25 cellular contexts compared by ENCODE assay signal in genomic region chr13:28548872-28549271, GRCh38. TPM values are rescaled to one million over a fixed set of nuclear protein-coding genes. Genes with fewer than 3 reads are reported as not detected.
A peak's percentile ranks its signal among the peaks of the same experiment; 100 is the strongest.
DNase-seq lines count a peak whose midpoint lies in the region; ATAC-seq and TF ChIP-seq lines count a peak whose summit lies in the region.
"Had no signal": no experiment of that assay in that cellular context is flagged by ENCODE, and none has a peak within 500 bp of the region (broad histone marks: within the 10 kb centered on the region; RNA-seq: fewer than 3 reads in every experiment).

No MANE protein-coding gene starts in this region.

- CTCF ChIA-PET in IMR-90 (lab: Yijun Ruan, JAX) = interaction anchor here (1.3 kb wide), 1 partner anchor 87 kb away, joined by 6 read pairs; no protein-coding TSS in a partner anchor

- TF ChIP-seq POLR2A in IMR-90 (IDR thresholded peaks at IDR 0.05; ENCODE audit: low read depth, low read length) = no peak
- TF ChIP-seq POLR2A in body of pancreas (IDR thresholded peaks at IDR 0.05) = no peak

- intact Hi-C loops in IMR-90 (cut with micrococcal nuclease) (no loop called here), aorta (cut with DNase I) (no loop called here), body of pancreas (cut with DNase I) (no loop called here)

- BruUV-seq in IMR-90 (replicated peaks; lab: Mats Ljungman, UMichigan) = no TSS peak

- no peak overlapping the region for H3K4me3 ChIP-seq in IMR-90 (ENCODE audit: insufficient read depth, low read depth, low read length)
- no peak overlapping the region for H3K4me3 ChIP-seq in choroid plexus epithelial cell (ENCODE audit: low read depth, low read length)
- H3K4me3 ChIP-seq in aorta (ENCODE audit: low read length in 2 of 2) = no peak overlapping the region
- H3K4me3 ChIP-seq in body of pancreas = no peak overlapping the region
- H3K4me3 ChIP-seq: dorsolateral prefrontal cortex, HAP-1, Peyer's patch, SJSA1, smooth muscle cell had no signal

- TF ChIP-seq RAD21 in IMR-90 (IDR thresholded peaks at IDR 0.05; ENCODE audit: low read length) = peak; percentile 29; the same call in 1 of the 2 replicates

- H2AFZ ChIP-seq in IMR-90 (replicated peaks; ENCODE audit: low read length, poor library complexity) = no peak overlapping the region

- H4K91ac ChIP-seq in IMR-90 (ENCODE audit: insufficient read depth, low read depth, low read length) = no peak overlapping the region

- no CpG with 5 or more reads among the region's 2 CpGs for WGBS in IMR-90 (ENCODE audit: extremely low coverage in 2 of 2, insufficient read length in 1 of 2), 2 experiments
- 62 to 74% methylated on average over 2 of the region's 2 CpGs for WGBS in aorta, 2 donors
- WGBS in body of pancreas, 2 donors = 39 to 51% methylated on average over 2 of the region's 2 CpGs

- dilution Hi-C loops in IMR-90 (cut with HindIII; ENCODE audit: low sequenced_read_pairs, unreplicated experiment) = no loop called here

- no peak overlapping the region for H3K27ac ChIP-seq in IMR-90 (ENCODE audit: insufficient read depth, low read length)
- no peak overlapping the region for H3K27ac ChIP-seq in aorta (ENCODE audit: low read depth in 1 of 2, low read length in 2 of 2)
- no peak overlapping the region for H3K27ac ChIP-seq in body of pancreas
- H3K27ac ChIP-seq: dorsolateral prefrontal cortex, epithelial cell of prostate, Peyer's patch, SJSA1 had no signal

- peak overlapping the region; percentile 63; the same call in 1 of the 3 replicates for H2BK15ac ChIP-seq in IMR-90 (ENCODE audit: low read depth, low read length)

- no peak overlapping the region for H2AK5ac ChIP-seq in IMR-90 (ENCODE audit: low read depth, low read length)

- DNase-seq in EH (ENCODE audit: low read depth) = peak; percentile 41
- no peak for DNase-seq in IMR-90
- DNase-seq in choroid plexus epithelial cell (ENCODE audit: low read depth) = peak; percentile 26
- peak; percentile 18 for DNase-seq in left kidney (ENCODE audit: low read depth, low spot score)
- DNase-seq in aorta = no peak
- no peak for DNase-seq in ecto neural progenitor cell (ENCODE audit: low spot score)
- no peak for DNase-seq in body of pancreas
- DNase-seq in activated CD4-positive, alpha-beta T cell treated with anti-CD3 and anti-CD28 coated beads for 1 hour = no peak
- DNase-seq: activated effector memory CD4-positive, alpha-beta T cell treated with anti-CD3 and anti-CD28 coated beads, Interleukin-2, amount 50 U/mL, for 16 hours; AML-193; dorsolateral prefrontal cortex; mammary epithelial cell; NCI-H1417 treated with DMSO at 0.1 percent for 48 hours; NCI-H524; NK-92 treated with Interleukin-12 subunit alpha and Interleukin-12 subunit beta, amount 100 ng/mL, for 24 hours; nucleus accumbens; Peyer's patch; stimulated activated CD4-positive, alpha-beta T cell treated with anti-CD3 and anti-CD28 coated beads, Interleukin-2, amount 100 ng/mL, for 48 hours; stimulated activated naive CD4-positive, alpha-beta T cell treated with Interleukin-2 at 50 U/mL for 16 hours; T-helper 17 cell had no signal

- peak overlapping the region; percentile 19; the same call in 1 of the 2 replicates for H3K4ac ChIP-seq in IMR-90 (ENCODE audit: low read depth, low read length)

- H3K9me3 ChIP-seq in IMR-90 (ENCODE audit: control insufficient read depth, insufficient read depth, low read length) = peaks cover 2% of the 10 kb centered on the region
- peaks cover 2% of the 10 kb centered on the region for H3K9me3 ChIP-seq in aorta (ENCODE audit: control insufficient read depth, low read length)
- H3K9me3 ChIP-seq in body of pancreas = no peaks in the 10 kb centered on the region
- H3K9me3 ChIP-seq: HAP-1 had no signal

- H4K8ac ChIP-seq in IMR-90 (ENCODE audit: low read depth in 2 of 2, low read length in 2 of 2) = 0 out of 4 replicates have a peak overlapping the region, but pooled peaks of 1 of the 2 experiments have one; percentile 29

- TF ChIP-seq CTCF in IMR-90 (conservative IDR thresholded peaks at IDR 0.05; ENCODE audit: low read depth, low read length) (peak; percentile 24), choroid plexus epithelial cell (conservative IDR thresholded peaks at IDR 0.05; ENCODE audit: low read depth, low read length) (peak; percentile 39), body of pancreas (IDR thresholded peaks at IDR 0.05) (no peak)

- no peaks in the 10 kb centered on the region for H3K27me3 ChIP-seq in IMR-90 (ENCODE audit: control insufficient read depth, insufficient read depth, low read length)
- no peaks in the 10 kb centered on the region for H3K27me3 ChIP-seq in aorta (ENCODE audit: control insufficient read depth in 1 of 2, insufficient read depth in 2 of 2, low read length in 1 of 2)
- H3K27me3 ChIP-seq in body of pancreas = no peaks in the 10 kb centered on the region
- H3K27me3 ChIP-seq: Peyer's patch, SJSA1 had no signal

- POLR2A ChIA-PET in IMR-90 (lab: Charles Lee; ENCODE audit: unreplicated experiment) = no interaction called here

- H4K5ac ChIP-seq in IMR-90 (ENCODE audit: low read depth, low read length) = no peak overlapping the region

- no peaks in the 10 kb centered on the region for H3K79me1 ChIP-seq in IMR-90 (ENCODE audit: low read depth in 1 of 2, low read length in 2 of 2)

- H3K14ac ChIP-seq in IMR-90 (replicated peaks; ENCODE audit: low read depth, low read length) = no peak overlapping the region

- H2BK20ac ChIP-seq in IMR-90 (ENCODE audit: low read depth, low read length) = peak overlapping the region; percentile 20; the same call in 1 of the 2 replicates

- H3K23ac ChIP-seq in IMR-90 (ENCODE audit: low read depth, low read length) = no peak overlapping the region

- H3K9me1 ChIP-seq in IMR-90 (ENCODE audit: insufficient read depth, low read length) = peaks cover 4% of the 10 kb centered on the region; the same call in 1 of the 2 replicates

- no peak for ATAC-seq in IMR-90 (ENCODE audit: low read depth)
- ATAC-seq in aorta (ENCODE audit: low FRiP score) = no peak
- no peak for ATAC-seq in body of pancreas
- ATAC-seq: T-helper 17 cell had no signal

- H4K20me1 ChIP-seq in IMR-90 (ENCODE audit: insufficient read depth, low read length) = no peaks in the 10 kb centered on the region

- in situ Hi-C loops in IMR-90 (cut with MboI; ENCODE audit: low sequenced_read_pairs) = no loop called here

- 0 out of 2 replicates have a peak overlapping the region, but pooled peaks have one; percentile 28 for H2BK120ac ChIP-seq in IMR-90 (ENCODE audit: low read depth, low read length)

- H3K9ac ChIP-seq in IMR-90 (ENCODE audit: low read depth, low read length) = no peak overlapping the region

- no peak overlapping the region for H2AK9ac ChIP-seq in IMR-90 (replicated peaks; ENCODE audit: low read depth, low read length, poor library complexity)

- H2BK5ac ChIP-seq in IMR-90 (ENCODE audit: low read depth, low read length, poor library complexity, severe bottlenecking) = no peak overlapping the region

- H3K56ac ChIP-seq in IMR-90 (ENCODE audit: extremely low read depth, insufficient read depth, low read length) = no peak overlapping the region

- peaks cover 2% of the 10 kb centered on the region; the same call in 1 of the 2 replicates for H3K4me1 ChIP-seq in IMR-90 (ENCODE audit: control insufficient read depth, insufficient read depth, low read length)
- no peaks in the 10 kb centered on the region for H3K4me1 ChIP-seq in aorta (ENCODE audit: control insufficient read depth in 1 of 2, insufficient read depth in 2 of 2, low read length in 2 of 2)
- H3K4me1 ChIP-seq in body of pancreas = no peaks in the 10 kb centered on the region
- H3K4me1 ChIP-seq: HAP-1, SJSA1 had no signal

- H3K4me2 ChIP-seq in IMR-90 (ENCODE audit: low read depth, low read length) = no peak overlapping the region
- H3K4me2 ChIP-seq: smooth muscle cell had no signal

- no peak overlapping the region for H3K18ac ChIP-seq in IMR-90 (ENCODE audit: low read depth, low read length)

- H3K36me3 ChIP-seq in IMR-90 (ENCODE audit: control insufficient read depth, insufficient read depth, low read length) (no peaks in the 10 kb centered on the region), aorta (ENCODE audit: control insufficient read depth in 1 of 2, insufficient read depth in 2 of 2, low read length in 1 of 2) (no peaks in the 10 kb centered on the region), body of pancreas (replicated peaks in 1 of 2; ENCODE audit: insufficient read depth in 1 of 2, low read depth in 2 of 2) (no peaks in the 10 kb centered on the region)
- H3K36me3 ChIP-seq: HAP-1, Peyer's patch, SJSA1 had no signal

TF ChIP-seq in IMR-90, 13 proteins besides CTCF, POLR2A, EP300 and RAD21 (continues in another document):
- TF ChIP-seq USF2 (IDR thresholded peaks at IDR 0.05; ENCODE audit: low read depth, low read length) (no peak), CEBPB (IDR thresholded peaks at IDR 0.05; ENCODE audit: low read depth, low read length) (no peak), MAZ (IDR thresholded peaks at IDR 0.05; ENCODE audit: borderline replicate concordance, low read depth, low read length) (no peak), RCOR1 (IDR thresholded peaks at IDR 0.05; ENCODE audit: insufficient replicate concordance, low read length) (no peak), BHLHE40 (IDR thresholded peaks at IDR 0.05; ENCODE audit: low read depth, low read length) (no peak), CHD1 (IDR thresholded peaks at IDR 0.05; ENCODE audit: low read depth, low read length) (no peak), RFX5 (IDR thresholded peaks at IDR 0.05; ENCODE audit: low read depth, low read length) (no peak), NFE2L2 (IDR thresholded peaks at IDR 0.05; ENCODE audit: low read depth, low read length) (no peak), MXI1 (IDR thresholded peaks at IDR 0.05; ENCODE audit: borderline replicate concordance, low read depth, low read length) (no peak), MAFK (IDR thresholded peaks at IDR 0.05; ENCODE audit: low read depth, low read length) (no peak), FOS (IDR thresholded peaks at IDR 0.05; ENCODE audit: low read depth, low read length) (no peak)

RNA-seq across cellular contexts. Expression of gene FLT1, which starts 53.9 kb away (rescaled TPM):
- 10.0 and 10.4 TPM in 2 replicates for total RNA-seq in IMR-90 (2012; rRNA removed)
- 4.4 and 4.5 TPM in 2 replicates for polyA plus RNA-seq in IMR-90 (2012; rRNA removed)
- 1.6 and 2.5 TPM in 2 replicates for polyA plus RNA-seq in IMR-90 (2012; cell fraction: cytosol; rRNA removed)
- polyA plus RNA-seq in IMR-90 (2012; cell fraction: nucleus; rRNA removed; ENCODE audit: low replicate concordance) = 1.3 and 3.9 TPM in 2 replicates
- total RNA-seq in aorta = 10 to 100 TPM; 32.8 to 62.8 TPM
- polyA plus RNA-seq in aorta = under 1 TPM; 0.38 to 0.69 TPM
- total RNA-seq in body of pancreas = 10 to 100 TPM; 15.3 to 20.4 TPM
- total RNA-seq: mammary epithelial cell, MCF 10A had no signal
- polyA plus RNA-seq: mammary epithelial cell had no signal

Comparison
In these comparisons a context has a peak if more than half of its experiments do, and no peak if none do; other contexts are left out.
1. DNase-seq: peak in EH (single experiment), choroid plexus epithelial cell (single experiment) and left kidney (single experiment); none in IMR-90 (single experiment), aorta (0 of 2), ecto neural progenitor cell (single experiment), body of pancreas (0 of 4) and activated CD4-positive, alpha-beta T cell treated with anti-CD3 and anti-CD28 coated beads for 1 hour (single experiment).
2. CTCF ChIP-seq: peak in IMR-90 (single experiment) and choroid plexus epithelial cell (single experiment); none in body of pancreas (0 of 7).